ENCODE assay signal across 1 cellular context in the genomic region with DNA sequence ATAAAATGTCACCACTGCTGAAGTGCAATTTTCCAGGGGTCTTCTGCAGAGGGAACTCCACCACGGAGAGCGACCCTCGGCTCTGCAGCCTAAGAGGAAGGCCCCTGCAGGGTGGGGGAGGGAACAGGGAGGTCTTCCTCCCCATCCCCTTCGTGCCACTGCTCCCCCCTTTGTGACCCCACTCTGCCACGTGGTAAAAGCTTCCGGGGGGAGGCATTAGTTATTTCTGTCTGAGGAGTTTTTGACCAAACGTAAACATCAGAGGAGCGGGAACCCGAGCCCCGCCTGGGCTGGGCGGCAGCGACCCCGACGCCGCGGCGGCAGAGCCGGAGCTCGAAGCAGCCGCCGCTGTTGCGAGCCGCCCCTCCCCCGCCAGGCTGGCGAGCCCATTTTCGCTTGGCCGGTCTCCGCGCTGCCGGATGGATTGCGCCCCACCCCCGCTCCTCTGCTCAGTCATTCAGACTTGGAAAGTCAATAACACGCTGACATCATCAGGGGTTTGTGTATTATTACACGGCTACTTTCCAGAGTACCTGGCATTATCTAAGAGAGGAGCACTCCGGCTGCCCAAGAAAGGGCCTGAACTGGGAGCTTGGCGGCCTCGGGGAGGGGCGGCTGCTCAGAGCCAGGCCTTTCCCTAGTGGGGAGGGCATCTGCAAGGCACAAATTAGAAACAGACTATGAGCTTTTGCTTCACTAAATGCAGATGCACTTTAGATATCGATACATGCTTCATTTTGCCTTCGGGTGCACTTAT.
A peak's percentile ranks its signal among the peaks of the same experiment; 100 is the strongest.
TF ChIP-seq lines count a peak whose summit lies in the region.

No MANE protein-coding gene starts in this region.

TF ChIP-seq in HepG2, 621 proteins besides CTCF, POLR2A, EP300 and RAD21 (continued from another document and continues in another):
- TF ChIP-seq, protein P1, sequence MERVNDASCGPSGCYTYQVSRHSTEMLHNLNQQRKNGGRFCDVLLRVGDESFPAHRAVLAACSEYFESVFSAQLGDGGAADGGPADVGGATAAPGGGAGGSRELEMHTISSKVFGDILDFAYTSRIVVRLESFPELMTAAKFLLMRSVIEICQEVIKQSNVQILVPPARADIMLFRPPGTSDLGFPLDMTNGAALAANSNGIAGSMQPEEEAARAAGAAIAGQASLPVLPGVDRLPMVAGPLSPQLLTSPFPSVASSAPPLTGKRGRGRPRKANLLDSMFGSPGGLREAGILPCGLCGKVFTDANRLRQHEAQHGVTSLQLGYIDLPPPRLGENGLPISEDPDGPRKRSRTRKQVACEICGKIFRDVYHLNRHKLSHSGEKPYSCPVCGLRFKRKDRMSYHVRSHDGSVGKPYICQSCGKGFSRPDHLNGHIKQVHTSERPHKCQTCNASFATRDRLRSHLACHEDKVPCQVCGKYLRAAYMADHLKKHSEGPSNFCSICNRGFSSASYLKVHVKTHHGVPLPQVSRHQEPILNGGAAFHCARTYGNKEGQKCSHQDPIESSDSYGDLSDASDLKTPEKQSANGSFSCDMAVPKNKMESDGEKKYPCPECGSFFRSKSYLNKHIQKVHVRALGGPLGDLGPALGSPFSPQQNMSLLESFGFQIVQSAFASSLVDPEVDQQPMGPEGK (CRISPR knock-in tag; IDR thresholded peaks at IDR 0.05), result peak; percentile 97
- 0 out of 2 replicates have a peak, but pooled peaks have one; percentile 49 for TF ChIP-seq ZNF383 (CRISPR knock-in tag; IDR thresholded peaks at IDR 0.05; ENCODE audit: borderline replicate concordance)
- TF ChIP-seq U2AF2 (IDR thresholded peaks at IDR 0.05; ENCODE audit: low read depth, low read length), result no peak
- peak; percentile 93 for TF ChIP-seq IRF2 (CRISPR knock-in tag; IDR thresholded peaks at IDR 0.05)
- no peak for TF ChIP-seq ZNF121 (CRISPR knock-in tag; IDR thresholded peaks at IDR 0.05)
- TF ChIP-seq TEAD3 (CRISPR knock-in tag; optimal IDR thresholded peaks at IDR 0.05; ENCODE audit: borderline replicate concordance), result peak; percentile 88
- peak; percentile 42 for TF ChIP-seq HNRNPLL (IDR thresholded peaks at IDR 0.05; ENCODE audit: low read depth, low read length, poor library complexity, severe bottlenecking)
- no peak for TF ChIP-seq STAT5B (CRISPR knock-in tag; IDR thresholded peaks at IDR 0.05)
- TF ChIP-seq HNF4A (CRISPR knock-in tag; IDR thresholded peaks at IDR 0.05), result peak; percentile 73
- no peak for TF ChIP-seq GABPA (IDR thresholded peaks at IDR 0.05; ENCODE audit: low read depth, low read length)
- TF ChIP-seq GABPA (CRISPR knock-in tag; IDR thresholded peaks at IDR 0.05; ENCODE audit: low read depth), result peak; percentile 65
- TF ChIP-seq ZNF770 (CRISPR knock-in tag; IDR thresholded peaks at IDR 0.05), result peak; percentile 56; the same call in 1 of the 2 replicates
- no peak for TF ChIP-seq SMARCE1 (IDR thresholded peaks at IDR 0.05; ENCODE audit: borderline replicate concordance)
- TF ChIP-seq AKNA (CRISPR knock-in tag; IDR thresholded peaks at IDR 0.05; ENCODE audit: borderline replicate concordance), result no peak
- TF ChIP-seq, protein P2, sequence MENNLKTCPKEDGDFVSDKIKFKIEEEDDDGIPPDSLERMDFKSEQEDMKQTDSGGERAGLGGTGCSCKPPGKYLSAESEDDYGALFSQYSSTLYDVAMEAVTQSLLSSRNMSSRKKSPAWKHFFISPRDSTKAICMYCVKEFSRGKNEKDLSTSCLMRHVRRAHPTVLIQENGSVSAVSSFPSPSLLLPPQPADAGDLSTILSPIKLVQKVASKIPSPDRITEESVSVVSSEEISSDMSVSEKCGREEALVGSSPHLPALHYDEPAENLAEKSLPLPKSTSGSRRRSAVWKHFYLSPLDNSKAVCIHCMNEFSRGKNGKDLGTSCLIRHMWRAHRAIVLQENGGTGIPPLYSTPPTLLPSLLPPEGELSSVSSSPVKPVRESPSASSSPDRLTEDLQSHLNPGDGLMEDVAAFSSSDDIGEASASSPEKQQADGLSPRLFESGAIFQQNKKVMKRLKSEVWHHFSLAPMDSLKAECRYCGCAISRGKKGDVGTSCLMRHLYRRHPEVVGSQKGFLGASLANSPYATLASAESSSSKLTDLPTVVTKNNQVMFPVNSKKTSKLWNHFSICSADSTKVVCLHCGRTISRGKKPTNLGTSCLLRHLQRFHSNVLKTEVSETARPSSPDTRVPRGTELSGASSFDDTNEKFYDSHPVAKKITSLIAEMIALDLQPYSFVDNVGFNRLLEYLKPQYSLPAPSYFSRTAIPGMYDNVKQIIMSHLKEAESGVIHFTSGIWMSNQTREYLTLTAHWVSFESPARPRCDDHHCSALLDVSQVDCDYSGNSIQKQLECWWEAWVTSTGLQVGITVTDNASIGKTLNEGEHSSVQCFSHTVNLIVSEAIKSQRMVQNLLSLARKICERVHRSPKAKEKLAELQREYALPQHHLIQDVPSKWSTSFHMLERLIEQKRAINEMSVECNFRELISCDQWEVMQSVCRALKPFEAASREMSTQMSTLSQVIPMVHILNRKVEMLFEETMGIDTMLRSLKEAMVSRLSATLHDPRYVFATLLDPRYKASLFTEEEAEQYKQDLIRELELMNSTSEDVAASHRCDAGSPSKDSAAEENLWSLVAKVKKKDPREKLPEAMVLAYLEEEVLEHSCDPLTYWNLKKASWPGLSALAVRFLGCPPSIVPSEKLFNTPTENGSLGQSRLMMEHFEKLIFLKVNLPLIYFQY (CRISPR knock-in tag; IDR thresholded peaks at IDR 0.05; ENCODE audit: borderline replicate concordance), result peak; percentile 59; the same call in 1 of the 2 replicates
- TF ChIP-seq ZNF616 (CRISPR knock-in tag; IDR thresholded peaks at IDR 0.05; ENCODE audit: low read depth), result no peak; the same call in 1 of the 2 replicates
- TF ChIP-seq, protein P3, sequence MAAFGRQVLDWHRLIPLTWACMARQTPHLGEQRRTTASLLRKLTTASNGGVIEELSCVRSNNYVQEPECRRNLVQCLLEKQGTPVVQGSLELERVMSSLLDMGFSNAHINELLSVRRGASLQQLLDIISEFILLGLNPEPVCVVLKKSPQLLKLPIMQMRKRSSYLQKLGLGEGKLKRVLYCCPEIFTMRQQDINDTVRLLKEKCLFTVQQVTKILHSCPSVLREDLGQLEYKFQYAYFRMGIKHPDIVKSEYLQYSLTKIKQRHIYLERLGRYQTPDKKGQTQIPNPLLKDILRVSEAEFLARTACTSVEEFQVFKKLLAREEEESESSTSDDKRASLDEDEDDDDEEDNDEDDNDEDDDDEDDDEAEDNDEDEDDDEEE (CRISPR knock-in tag; IDR thresholded peaks at IDR 0.05), result no peak; the same call in none of the 2 replicates
- no peak for TF ChIP-seq ZNF143 (CRISPR knock-in tag; IDR thresholded peaks at IDR 0.05)
- peak; percentile 92 for TF ChIP-seq MYC (CRISPR knock-in tag; IDR thresholded peaks at IDR 0.05; ENCODE audit: borderline replicate concordance)
- TF ChIP-seq ZMYM3 (CRISPR knock-in tag; IDR thresholded peaks at IDR 0.05), result peak; percentile 95
- TF ChIP-seq TIGD3 (CRISPR knock-in tag; IDR thresholded peaks at IDR 0.05; ENCODE audit: borderline replicate concordance), result no peak
- TF ChIP-seq KAT2B (IDR thresholded peaks at IDR 0.05; ENCODE audit: borderline replicate concordance, low read depth, low read length), result 0 out of 2 replicates have a peak, but pooled peaks have one; percentile 20
- TF ChIP-seq SIN3B (IDR thresholded peaks at IDR 0.05; ENCODE audit: low read length), result no peak
- peak; percentile 99 for TF ChIP-seq SKI (IDR thresholded peaks at IDR 0.05; ENCODE audit: partially characterized antibody)
- peak; percentile 92 for TF ChIP-seq RARA (CRISPR knock-in tag; IDR thresholded peaks at IDR 0.05)
- TF ChIP-seq ATF7-NPFF (CRISPR knock-in tag; IDR thresholded peaks at IDR 0.05; ENCODE audit: low read depth), result peak; percentile 98
- no peak for TF ChIP-seq ETS1 (CRISPR knock-in tag; IDR thresholded peaks at IDR 0.05)
- no peak for TF ChIP-seq DR1 (CRISPR knock-in tag; IDR thresholded peaks at IDR 0.05)
- no peak for TF ChIP-seq MLXIP (CRISPR knock-in tag; IDR thresholded peaks at IDR 0.05; ENCODE audit: borderline replicate concordance)
- peak; percentile 89 for TF ChIP-seq ZNF34 (CRISPR knock-in tag; IDR thresholded peaks at IDR 0.05; ENCODE audit: borderline replicate concordance)
- TF ChIP-seq MYPOP (CRISPR knock-in tag; IDR thresholded peaks at IDR 0.05), result peak; percentile 96
- no peak for TF ChIP-seq U2AF1 (optimal IDR thresholded peaks at IDR 0.05; ENCODE audit: low read depth, low read length)
